10 cellular contexts compared by ENCODE assay signal in the genomic region with DNA sequence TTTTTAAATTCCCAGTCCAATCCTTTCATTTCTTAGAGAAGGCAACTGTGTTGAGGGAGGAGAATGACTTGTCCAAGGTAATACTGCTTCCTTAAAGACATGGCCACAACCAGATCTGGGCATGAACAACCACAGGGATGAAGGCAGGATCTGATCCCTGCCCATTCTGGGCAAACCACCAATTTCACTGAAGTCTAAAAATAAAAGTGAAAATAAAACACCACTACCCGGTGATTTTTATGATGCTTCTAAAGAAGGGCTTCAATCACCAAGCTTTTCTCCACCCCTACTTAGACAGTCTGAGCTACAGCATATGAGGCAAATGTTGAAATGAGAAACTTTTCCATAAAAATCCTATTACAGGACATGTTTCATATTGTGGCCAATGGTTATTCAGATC.
DNase-seq lines count a peak whose midpoint lies in the region; ATAC-seq and TF ChIP-seq lines count a peak whose summit lies in the region.
"Had no signal": no experiment of that assay in that cellular context is flagged by ENCODE, and none has a peak within 500 bp of the region (broad histone marks: within the 10 kb centered on the region; RNA-seq: fewer than 3 reads in every experiment).

No MANE protein-coding gene starts in this region.

- no peak overlapping the region for H2BK5ac ChIP-seq in IMR-90 (ENCODE audit: low read depth, low read length, poor library complexity, severe bottlenecking)

- no peak overlapping the region for H2BK120ac ChIP-seq in IMR-90 (ENCODE audit: low read depth, low read length)

- 0 out of 2 replicates have a peak overlapping the region, but pooled peaks have one; percentile 21 for H3K23ac ChIP-seq in IMR-90 (ENCODE audit: low read depth, low read length)

- no peak overlapping the region for H4K8ac ChIP-seq in IMR-90 (ENCODE audit: low read depth in 2 of 2, low read length in 2 of 2)

- no peak for TF ChIP-seq RAD21 in IMR-90 (IDR thresholded peaks at IDR 0.05; ENCODE audit: low read length)

- BruUV-seq in IMR-90 (replicated peaks; lab: Mats Ljungman, UMichigan) (no TSS peak), mammary epithelial cell (replicated peaks; lab: Mats Ljungman, UMichigan) (no TSS peak)

- no peak for TF ChIP-seq POLR2A in IMR-90 (IDR thresholded peaks at IDR 0.05; ENCODE audit: low read depth, low read length)

- H3K4ac ChIP-seq in IMR-90 (ENCODE audit: low read depth, low read length), result no peak overlapping the region

- H3K27me3 ChIP-seq in IMR-90 (ENCODE audit: control insufficient read depth, insufficient read depth, low read length) (no peaks in the 10 kb centered on the region), mammary epithelial cell (ENCODE audit: insufficient read depth, low read length) (no peaks in the 10 kb centered on the region), rectal smooth muscle tissue (ENCODE audit: control insufficient read depth, insufficient read depth, low read length) (no peaks in the 10 kb centered on the region)
- H3K27me3 ChIP-seq: brain microvascular endothelial cell had no signal

- dilution Hi-C loops in IMR-90 (cut with HindIII; ENCODE audit: low sequenced_read_pairs, unreplicated experiment), result no loop called here
- dilution Hi-C loops in mammary epithelial cell (cut with HindIII; ENCODE audit: low sequenced_read_pairs), result no loop called here

- TF ChIP-seq CTCF in IMR-90 (conservative IDR thresholded peaks at IDR 0.05; ENCODE audit: low read depth, low read length) (no peak), mammary epithelial cell (conservative IDR thresholded peaks at IDR 0.05 in 1 of 2, IDR thresholded peaks at IDR 0.05 in 1 of 2; ENCODE audit: extremely low read depth in 1 of 2, insufficient read depth in 1 of 2, low read depth in 1 of 2, low read length in 2 of 2) (no peak)

- H3K36me3 ChIP-seq in IMR-90 (ENCODE audit: control insufficient read depth, insufficient read depth, low read length) (0 out of 2 replicates have a peak, but pooled peaks cover 2% of the 10 kb centered on the region), mammary epithelial cell (ENCODE audit: insufficient read depth, low read length) (no peaks in the 10 kb centered on the region), rectal smooth muscle tissue (ENCODE audit: control insufficient read depth, insufficient read depth, low read length) (no peaks in the 10 kb centered on the region)
- H3K36me3 ChIP-seq: brain microvascular endothelial cell, spleen had no signal

- H3K79me2 ChIP-seq in mammary epithelial cell (ENCODE audit: insufficient read depth, low read length), result peaks cover 95% of the 10 kb centered on the region

- H2AK9ac ChIP-seq in IMR-90 (replicated peaks; ENCODE audit: low read depth, low read length, poor library complexity), result no peak overlapping the region

- no peak overlapping the region for H2AK5ac ChIP-seq in IMR-90 (ENCODE audit: low read depth, low read length)

- CTCF ChIA-PET in IMR-90 (lab: Yijun Ruan, JAX), result interaction anchor here (0.7 kb wide), 1 partner anchor 85 kb away, joined by 3 read pairs; no protein-coding TSS in a partner anchor
- CTCF ChIA-PET in mammary epithelial cell (lab: Charles Lee; ENCODE audit: low non-redundant PET), result no interaction called here

- H3K4me1 ChIP-seq in IMR-90 (ENCODE audit: control insufficient read depth, insufficient read depth, low read length), result peaks cover 18% of the 10 kb centered on the region
- H3K4me1 ChIP-seq in mammary epithelial cell (ENCODE audit: insufficient read depth, low read length), result peaks cover 84% of the 10 kb centered on the region
- peaks cover 20% of the 10 kb centered on the region for H3K4me1 ChIP-seq in rectal smooth muscle tissue (ENCODE audit: control insufficient read depth, insufficient read depth, low read length)

- in situ Hi-C loops in IMR-90 (cut with MboI; ENCODE audit: low sequenced_read_pairs) (no loop called here), mammary epithelial cell (cut with MboI; ENCODE audit: low sequenced_read_pairs in 2 of 2) (no loop called here)

- H3K9ac ChIP-seq in IMR-90 (ENCODE audit: low read depth, low read length) (no peak overlapping the region), mammary epithelial cell (ENCODE audit: insufficient read depth, low read length) (no peak overlapping the region), rectal smooth muscle tissue (ENCODE audit: low read length) (no peak overlapping the region)

- no peak overlapping the region for H4K91ac ChIP-seq in IMR-90 (ENCODE audit: insufficient read depth, low read depth, low read length)

- no peak overlapping the region for H3K18ac ChIP-seq in IMR-90 (ENCODE audit: low read depth, low read length)

- no peak overlapping the region for H3K56ac ChIP-seq in IMR-90 (ENCODE audit: extremely low read depth, insufficient read depth, low read length)

- no peak overlapping the region for H2BK20ac ChIP-seq in IMR-90 (ENCODE audit: low read depth, low read length)

- intact Hi-C loops in IMR-90 (cut with micrococcal nuclease), result no loop called here
- intact Hi-C loops in mammary epithelial cell (cut with micrococcal nuclease), result no loop called here

- no peak overlapping the region for H2BK15ac ChIP-seq in IMR-90 (ENCODE audit: low read depth, low read length)

- POLR2A ChIA-PET in IMR-90 (lab: Charles Lee; ENCODE audit: unreplicated experiment), result no interaction called here

- H3K9me1 ChIP-seq in IMR-90 (ENCODE audit: insufficient read depth, low read length), result peaks cover 26% of the 10 kb centered on the region

- H3K4me3 ChIP-seq in IMR-90 (ENCODE audit: insufficient read depth, low read depth, low read length), result no peak overlapping the region
- no peak overlapping the region for H3K4me3 ChIP-seq in mammary epithelial cell (replicated peaks in 1 of 3; ENCODE audit: insufficient read depth in 1 of 3, low read depth in 2 of 3, low read length in 3 of 3)
- no peak overlapping the region for H3K4me3 ChIP-seq in rectal smooth muscle tissue (ENCODE audit: low read length)
- H3K4me3 ChIP-seq: spleen had no signal

- no peak overlapping the region for H4K5ac ChIP-seq in IMR-90 (ENCODE audit: low read depth, low read length)

- H3K4me2 ChIP-seq in IMR-90 (ENCODE audit: low read depth, low read length) (no peak overlapping the region; the same call in 1 of the 2 replicates), mammary epithelial cell (ENCODE audit: insufficient read depth, low read depth, low read length) (peak overlapping the region; percentile 3)

- no peaks in the 10 kb centered on the region for H3K9me3 ChIP-seq in IMR-90 (ENCODE audit: control insufficient read depth, insufficient read depth, low read length)
- no peaks in the 10 kb centered on the region for H3K9me3 ChIP-seq in mammary epithelial cell (replicated peaks; ENCODE audit: insufficient read depth, low read length)
- H3K9me3 ChIP-seq: spleen had no signal

- H4K20me1 ChIP-seq in IMR-90 (ENCODE audit: insufficient read depth, low read length) (peaks cover 35% of the 10 kb centered on the region), mammary epithelial cell (ENCODE audit: insufficient read depth, low read length) (no peaks in the 10 kb centered on the region)

- no peak overlapping the region for H3K27ac ChIP-seq in IMR-90 (ENCODE audit: insufficient read depth, low read length)
- H3K27ac ChIP-seq in mammary epithelial cell (ENCODE audit: insufficient read depth, low read depth, low read length), result peak overlapping the region; percentile 7
- H3K27ac ChIP-seq in rectal smooth muscle tissue (ENCODE audit: low read depth, low read length), result peak overlapping the region; percentile 45
- H3K27ac ChIP-seq: spleen had no signal

- no peak overlapping the region for H3K14ac ChIP-seq in IMR-90 (replicated peaks; ENCODE audit: low read depth, low read length)

- no peak overlapping the region for H2AFZ ChIP-seq in IMR-90 (replicated peaks; ENCODE audit: low read length, poor library complexity)
- no peak overlapping the region for H2AFZ ChIP-seq in mammary epithelial cell (ENCODE audit: low read depth, low read length)

- WGBS in IMR-90 (ENCODE audit: extremely low coverage in 2 of 2, insufficient read length in 1 of 2), 2 experiments, result no CpG with 5 or more reads among the region's 1 CpG
- 0% methylated on average over 1 of the region's 1 CpG for WGBS in mammary epithelial cell (ENCODE audit: low coverage, missing lambda C conversion rate)

- DNase-seq in IMR-90 (no peak), mammary epithelial cell (no peak), NCI-H226 (no peak), epidermal melanocyte (ENCODE audit: insufficient read length, low spot score) (no peak)
- DNase-seq: brain microvascular endothelial cell; naive thymus-derived CD8-positive, alpha-beta T cell; spleen had no signal

- ATAC-seq in GM18511 (IDR thresholded peaks at IDR 0.05; ENCODE audit: unreplicated experiment) (peak; percentile 38), IMR-90 (ENCODE audit: low read depth) (no peak), HG03378 (IDR thresholded peaks at IDR 0.05; ENCODE audit: unreplicated experiment) (no peak)
- ATAC-seq: naive thymus-derived CD8-positive, alpha-beta T cell had no signal

- peaks cover 55 to 79% of the 10 kb centered on the region in 2 experiments for H3K79me1 ChIP-seq in IMR-90 (ENCODE audit: low read depth in 1 of 2, low read length in 2 of 2)

TF ChIP-seq in IMR-90, 13 proteins besides CTCF, POLR2A, EP300 and RAD21:
- TF ChIP-seq RCOR1 (IDR thresholded peaks at IDR 0.05; ENCODE audit: insufficient replicate concordance, low read length), result no peak
- TF ChIP-seq, protein P1, sequence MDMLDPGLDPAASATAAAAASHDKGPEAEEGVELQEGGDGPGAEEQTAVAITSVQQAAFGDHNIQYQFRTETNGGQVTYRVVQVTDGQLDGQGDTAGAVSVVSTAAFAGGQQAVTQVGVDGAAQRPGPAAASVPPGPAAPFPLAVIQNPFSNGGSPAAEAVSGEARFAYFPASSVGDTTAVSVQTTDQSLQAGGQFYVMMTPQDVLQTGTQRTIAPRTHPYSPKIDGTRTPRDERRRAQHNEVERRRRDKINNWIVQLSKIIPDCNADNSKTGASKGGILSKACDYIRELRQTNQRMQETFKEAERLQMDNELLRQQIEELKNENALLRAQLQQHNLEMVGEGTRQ (IDR thresholded peaks at IDR 0.05; ENCODE audit: low read depth, low read length), result no peak
